In genomic region chr19:6740589-6741348, GRCh38 we compare ENCODE assay signal across 8 cellular contexts. TPM values are rescaled to one million over a fixed set of nuclear protein-coding genes. Genes with fewer than 3 reads are reported as not detected.
A peak's percentile ranks its signal among the peaks of the same experiment; 100 is the strongest.
DNase-seq lines count a peak whose midpoint lies in the region; ATAC-seq and TF ChIP-seq lines count a peak whose summit lies in the region.

No MANE protein-coding gene starts in this region.

- no peaks in the 10 kb centered on the region for H3K27me3 ChIP-seq in Peyer's patch
- no peaks in the 10 kb centered on the region for H3K27me3 ChIP-seq in thoracic aorta (replicated peaks; ENCODE audit: insufficient read depth)

- peak overlapping the region; percentile 85 for H3K4me3 Mint-ChIP-seq in chondrocyte (ENCODE audit: unreplicated experiment)

- peak overlapping the region; percentile 61 to 88 (median 77) for H3K4me3 ChIP-seq in Peyer's patch
- peak overlapping the region; percentile 83 for H3K4me3 ChIP-seq in lower leg skin (ENCODE audit: low read depth, poor library complexity, severe bottlenecking)
- H3K4me3 ChIP-seq in thoracic aorta = peak overlapping the region; percentile 88

- intact Hi-C loops in lower leg skin (cut with DNase I; ENCODE audit: low total_unique reads) = no loop called here

- H3K9me3 Mint-ChIP-seq in chondrocyte (ENCODE audit: low read depth) = no peaks in the 10 kb centered on the region

- DNase-seq in NCI-H2227 (lab: John Stamatoyannopoulos, UW; ENCODE audit: unreplicated experiment) (peak; percentile 38), NCI-H2227 treated with DMSO at 0.1 percent for 48 hours (lab: John Stamatoyannopoulos, UW) (no peak), Peyer's patch (peak; percentile 60 to 70 (median 70)), chondrocyte (ENCODE audit: low spot score) (no peak), lower leg skin (ENCODE audit: low spot score in 2 of 2) (peak; percentile 46 to 94), thoracic aorta (ENCODE audit: low spot score) (no peak)
- no peak for DNase-seq in stimulated activated naive CD4-positive, alpha-beta T cell treated with Interleukin-2 at 50 U/mL for 16 hours (lab: John Stamatoyannopoulos, UW)

- H3K27ac ChIP-seq in Peyer's patch = peak overlapping the region; percentile 85 to 95 (median 94)
- peak overlapping the region; percentile 87 to 93 for H3K27ac ChIP-seq in thoracic aorta

- H3K4me1 ChIP-seq in Peyer's patch (peaks cover 0 to 49% (median 23%) of the 10 kb centered on the region in 4 donors), thoracic aorta (ENCODE audit: control insufficient read depth in 1 of 2, low read depth in 2 of 2) (peaks cover 34 to 71% of the 10 kb centered on the region in 2 donors)

- TF ChIP-seq POLR2A in Peyer's patch (IDR thresholded peaks at IDR 0.05) (no peak), lower leg skin (IDR thresholded peaks at IDR 0.05) (no peak)

- H3K27ac Mint-ChIP-seq in chondrocyte (ENCODE audit: unreplicated experiment) = peak overlapping the region; percentile 74

- ATAC-seq in thoracic aorta (ENCODE audit: insufficient number of reproducible peaks, low FRiP score, low read depth) = no peak
- no peak for ATAC-seq in HG02973 (IDR thresholded peaks at IDR 0.05; ENCODE audit: unreplicated experiment)

- H3K27me3 Mint-ChIP-seq in chondrocyte (ENCODE audit: low read depth) = no peaks in the 10 kb centered on the region

- TF ChIP-seq CTCF in Peyer's patch (IDR thresholded peaks at IDR 0.05) (no peak), chondrocyte (IDR thresholded peaks at IDR 0.05) (peak; percentile 4), lower leg skin (IDR thresholded peaks at IDR 0.05) (no peak), thoracic aorta (IDR thresholded peaks at IDR 0.05) (no peak)

- WGBS in lower leg skin, 2 donors = 1% methylated on average over 31 to 45 of the region's 46 CpGs

- H3K9me3 ChIP-seq in Peyer's patch (no peaks in the 10 kb centered on the region), thoracic aorta (no peaks in the 10 kb centered on the region)

- H3K36me3 Mint-ChIP-seq in chondrocyte (ENCODE audit: low read depth) = peaks cover 16% of the 10 kb centered on the region

- H3K4me1 Mint-ChIP-seq in chondrocyte (ENCODE audit: low read depth) = peaks cover 77% of the 10 kb centered on the region

- H3K36me3 ChIP-seq in Peyer's patch (peaks cover 0 to 19% (median 0%) of the 10 kb centered on the region in 3 donors), thoracic aorta (peaks cover 6% of the 10 kb centered on the region)

RNA-seq across cellular contexts. Expression of gene TRIP10, which starts 1.3 kb away (rescaled TPM):
- 100 to 1,000 TPM in 1 of 4 donors, 10 to 100 TPM in 3; 30.1 to 314 (median 81.5) TPM for total RNA-seq in Peyer's patch
- total RNA-seq in chondrocyte = 81.6 to 107 TPM (median 103 TPM) in 3 replicates
- 10 to 100 TPM; 41.2 to 60.2 (median 46.5) TPM for total RNA-seq in lower leg skin
- 100 to 1,000 TPM in 1 of 2 donors, 10 to 100 TPM in 1; 98.2 to 105 TPM for total RNA-seq in thoracic aorta

RNA-seq across cellular contexts. Expression of gene GPR108, which starts 3.4 kb away (rescaled TPM):
- total RNA-seq in Peyer's patch = 100 to 1,000 TPM in 1 of 4 donors, 10 to 100 TPM in 3; 54.5 to 133 (median 92.2) TPM
- total RNA-seq in chondrocyte = 38.4 to 42.4 TPM (median 39.8 TPM) in 3 replicates
- total RNA-seq in lower leg skin = 10 to 100 TPM; 57.1 to 80.0 (median 66.9) TPM
- 10 to 100 TPM; 32.2 to 84.2 TPM for total RNA-seq in thoracic aorta

RNA-seq across cellular contexts. Expression of gene C3, which starts 20.3 kb away (rescaled TPM):
- total RNA-seq in Peyer's patch (100 to 1,000 TPM in 3 of 4 donors, 10 to 100 TPM in 1; 89.1 to 548 (median 264) TPM), chondrocyte (0.77 TPM in 1 of 3 replicates, not detected in the others), lower leg skin (100 to 1,000 TPM in 1 of 4 donors, 10 to 100 TPM in 3; 28.8 to 155 (median 79.6) TPM), thoracic aorta (100 to 1,000 TPM; 277 to 754 TPM)

RNA-seq across cellular contexts. Expression of gene SH2D3A, which starts 26.5 kb away (rescaled TPM):
- 100 to 1,000 TPM in 1 of 4 donors, 10 to 100 TPM in 3; 43.7 to 127 (median 91.9) TPM for total RNA-seq in Peyer's patch
- total RNA-seq in chondrocyte = 0.41 to 0.52 TPM in 2 of 3 replicates, not detected in the other
- total RNA-seq in lower leg skin = 100 to 1,000 TPM in 1 of 4 donors, 10 to 100 TPM in 3; 53.0 to 142 (median 62.3) TPM
- 1 to 10 TPM in 1 of 2 donors, under 1 TPM in 1; 0.68 to 7.1 TPM for total RNA-seq in thoracic aorta

RNA-seq across cellular contexts. Expression of gene VAV1, which starts 31.7 kb away (rescaled TPM):
- total RNA-seq in Peyer's patch (10 to 100 TPM in 1 of 4 donors, 1 to 10 TPM in 3; 7.0 to 57.8 (median 7.7) TPM), chondrocyte (not detected in 3 replicates), lower leg skin (1 to 10 TPM; 1.0 to 2.0 (median 1.4) TPM), thoracic aorta (10 to 100 TPM in 1 of 2 donors, 1 to 10 TPM in 1; 7.6 to 12.2 TPM)

Comparison
In these comparisons a context has a peak if more than half of its experiments do, and no peak if none do; other contexts are left out.
1. DNase-seq: peak in NCI-H2227 (single experiment), Peyer's patch (3 of 3) and lower leg skin (2 of 2); none in NCI-H2227 treated with DMSO at 0.1 percent for 48 hours (single experiment), chondrocyte (single experiment), thoracic aorta (single experiment) and stimulated activated naive CD4-positive, alpha-beta T cell treated with Interleukin-2 at 50 U/mL for 16 hours (single experiment).
2. RNA of gene C3, which starts 20.3 kb away (total RNA-seq): 277 to 754 TPM in thoracic aorta, 89.1 to 548 TPM in Peyer's patch and 28.8 to 155 TPM in lower leg skin; 0.77 TPM in chondrocyte; every median in the first group is over 10 times any median in the second.
3. Peak in every context shown above with its lines, with median percentiles within 50 percentile points of each other: H3K4me3 ChIP-seq.